In the genomic region with DNA sequence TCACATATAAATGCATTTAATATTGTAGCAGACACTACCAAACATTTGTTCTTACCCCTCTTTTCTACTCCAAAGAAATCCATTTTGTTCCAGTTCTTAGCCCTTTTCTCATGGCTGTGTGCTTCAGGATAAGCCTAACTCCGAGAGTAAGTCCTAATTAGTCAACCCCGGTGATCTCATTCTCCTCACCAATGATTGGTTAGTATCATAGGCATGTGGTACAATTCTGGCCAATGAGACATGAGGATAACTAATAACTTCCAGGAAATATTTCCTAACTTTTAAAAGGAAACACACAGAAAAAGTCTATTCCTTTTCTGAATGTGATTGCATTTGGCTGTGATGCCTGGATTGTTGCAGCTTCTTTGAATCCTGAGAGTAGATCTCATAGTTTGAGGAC, we compare ENCODE assay signal across 29 cellular contexts.
"Had no signal": no experiment of that assay in that cellular context is flagged by ENCODE, and none has a peak within 500 bp of the region (broad histone marks: within the 10 kb centered on the region; RNA-seq: fewer than 3 reads in every experiment).

No MANE protein-coding gene starts in this region.

- H3K27me3 ChIP-seq: left lung, pancreas, sigmoid colon, uterus had no signal

- H3K4me3 ChIP-seq: left lung, lung, pancreas, prostate gland, sigmoid colon, uterus had no signal

- DNase-seq: activated CD4-positive, alpha-beta T cell treated with anti-CD3 and anti-CD28 coated beads for 4 hours; activated CD4-positive, alpha-beta T cell treated with anti-CD3 and anti-CD28 coated beads, Interleukin-2, amount 50 U/mL, for 4 hours; activated naive CD4-positive, alpha-beta T cell; activated T-cell treated with anti-CD3 and anti-CD28 coated beads for 4 hours; activated T-cell treated with anti-CD3 and anti-CD28 coated beads, Interleukin-2, amount 50 U/mL, for 72 hours; anterior cingulate cortex; endodermal cell; foreskin melanocyte; kidney glomerular epithelial cell; left lung; naive B cell; nephron progenitor cell; nucleus accumbens; pancreas; retina; sigmoid colon; small intestine; stimulated activated CD4-positive, alpha-beta T cell treated with anti-CD3 and anti-CD28 coated beads, Interleukin-4, amount 100 ng/mL, for 4 hours; stimulated activated CD8-positive, alpha-beta memory T cell treated with anti-CD3 and anti-CD28 coated beads, Interleukin-4, amount 100 ng/mL, for 48 hours; stimulated activated naive CD8-positive, alpha-beta T cell treated with anti-CD3 and anti-CD28 coated beads, Interleukin-15, amount 100 ng/mL, for 72 hours; substantia nigra; uterus had no signal

- H3K9me3 ChIP-seq: left lung, pancreas, prostate gland, sigmoid colon, uterus had no signal

- H3K27ac ChIP-seq: left lung, pancreas, prostate gland, sigmoid colon, uterus, VCaP had no signal

- H3K4me1 ChIP-seq: left lung, prostate gland, sigmoid colon, uterus had no signal

- FAIRE-seq: bronchial epithelial cell had no signal

- H3K36me3 ChIP-seq: left lung, pancreas, prostate gland, sigmoid colon, uterus had no signal

- ATAC-seq: activated naive CD4-positive, alpha-beta T cell treated with anti-CD3 and anti-CD28 coated beads, Interleukin-2, amount 50 U/mL, for 72 hours; activated T-cell treated with anti-CD3 and anti-CD28 coated beads, Interleukin-2, amount 50 U/mL, for 72 hours; esophagus mucosa; left lung; pancreas; stimulated activated memory B cell treated with anti-CD40 and anti-IgM and Interleukin-4, amounts not matched to agents 10 μg/mL and 1 μg/mL and 100 μg/mL, for 72 hours; stimulated activated naive CD8-positive, alpha-beta T cell treated with anti-CD3 and anti-CD28 coated beads, Interleukin-15, amount 100 ng/mL, for 72 hours had no signal
